Comparison of ENCODE assay signal across 8 cellular contexts in the genomic region with DNA sequence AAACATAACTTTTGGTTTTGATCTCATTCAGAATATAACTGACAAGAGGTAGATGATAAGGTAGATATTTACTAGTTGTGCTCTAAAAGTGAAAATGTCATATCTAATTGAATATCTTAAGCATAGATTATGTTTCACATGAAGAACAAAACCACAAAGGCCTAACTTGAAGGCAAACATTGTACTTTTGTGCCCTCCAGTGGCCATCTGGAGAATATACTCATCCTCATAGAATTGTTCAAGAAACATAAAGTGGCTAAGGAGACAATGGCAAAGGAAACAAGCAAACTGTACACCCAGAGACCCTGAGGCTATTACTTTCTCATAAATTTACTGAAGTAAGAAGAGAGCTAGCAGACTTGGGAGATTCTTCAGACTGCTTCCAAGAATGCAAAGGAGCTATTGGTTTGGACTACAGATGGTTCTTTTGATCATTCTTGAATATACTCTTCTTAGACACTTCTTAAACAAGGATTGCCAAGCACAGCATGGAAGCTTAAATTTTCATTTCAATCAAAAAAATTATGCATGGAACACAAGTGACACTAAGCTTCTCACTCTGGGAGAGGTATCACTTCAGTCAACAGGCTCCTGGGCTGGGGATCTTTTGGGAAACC.
DNase-seq lines count a peak whose midpoint lies in the region; ATAC-seq and TF ChIP-seq lines count a peak whose summit lies in the region.

No MANE protein-coding gene starts in this region.

- TF ChIP-seq EP300 in sigmoid colon (IDR thresholded peaks at IDR 0.05): no peak

- H3K27me3 ChIP-seq in cardiac muscle cell (no peaks in the 10 kb centered on the region), sigmoid colon (no peaks in the 10 kb centered on the region)

- intact Hi-C loops in sigmoid colon (cut with DNase I): loop anchor here (2.0 to 10.0 kb wide), 2 partner anchors 431 to 1213 kb away; no protein-coding TSS in a partner anchor

- no peaks in the 10 kb centered on the region for H3K36me3 ChIP-seq in cardiac muscle cell
- H3K36me3 ChIP-seq in sigmoid colon: no peaks in the 10 kb centered on the region

- no peak overlapping the region for H3K27ac Mint-ChIP-seq in activated naive CD4-positive, alpha-beta T cell treated with anti-CD3 and anti-CD28 coated beads, Interleukin-2, amount 10 ng/mL, durations not matched to agents 7 days and 5 days

- TF ChIP-seq CTCF in cardiac muscle cell (IDR thresholded peaks at IDR 0.05; ENCODE audit: low read depth, low read length) (peak; percentile 64), sigmoid colon (IDR thresholded peaks at IDR 0.05) (peak; percentile 41 to 82 (median 68))

- no peaks in the 10 kb centered on the region for H3K9me3 ChIP-seq in cardiac muscle cell (ENCODE audit: low read depth)
- H3K9me3 ChIP-seq in sigmoid colon: no peaks in the 10 kb centered on the region

- ATAC-seq in GM19395 (IDR thresholded peaks at IDR 0.05; ENCODE audit: unreplicated experiment): peak; percentile 81
- ATAC-seq in HG03280 (IDR thresholded peaks at IDR 0.05; ENCODE audit: unreplicated experiment): peak; percentile 71

- H3K27ac ChIP-seq in cardiac muscle cell (no peak overlapping the region), sigmoid colon (no peak overlapping the region)

- H3K9me3 Mint-ChIP-seq in activated naive CD4-positive, alpha-beta T cell treated with anti-CD3 and anti-CD28 coated beads, Interleukin-2, amount 10 ng/mL, durations not matched to agents 7 days and 5 days: no peaks in the 10 kb centered on the region

- H3K4me1 ChIP-seq in cardiac muscle cell (ENCODE audit: low read depth) (no peaks in the 10 kb centered on the region), sigmoid colon (peaks cover 0 to 7% (median 3%) of the 10 kb centered on the region in 4 donors)

- H3K4me3 ChIP-seq in cardiac muscle cell (no peak overlapping the region), sigmoid colon (no peak overlapping the region)

- H3K27me3 Mint-ChIP-seq in activated naive CD4-positive, alpha-beta T cell treated with anti-CD3 and anti-CD28 coated beads, Interleukin-2, amount 10 ng/mL, durations not matched to agents 7 days and 5 days: no peaks in the 10 kb centered on the region

- CTCF ChIA-PET in activated naive CD4-positive, alpha-beta T cell treated with anti-CD3 and anti-CD28 coated beads, Interleukin-2, amount 10 ng/mL, durations not matched to agents 7 days and 5 days (lab: Charles Lee): interaction anchor here (0.6 to 1.8 kb wide), 3 partner anchors 318 to 1152 kb away, joined by 3 to 8 read pairs (median 3); no protein-coding TSS in a partner anchor

- H3K4me1 Mint-ChIP-seq in activated naive CD4-positive, alpha-beta T cell treated with anti-CD3 and anti-CD28 coated beads, Interleukin-2, amount 10 ng/mL, durations not matched to agents 7 days and 5 days: no peaks in the 10 kb centered on the region

- H3K36me3 Mint-ChIP-seq in activated naive CD4-positive, alpha-beta T cell treated with anti-CD3 and anti-CD28 coated beads, Interleukin-2, amount 10 ng/mL, durations not matched to agents 7 days and 5 days: no peaks in the 10 kb centered on the region

- no peak for TF ChIP-seq POLR2A in sigmoid colon (IDR thresholded peaks at IDR 0.05)

- DNase-seq in Daoy (ENCODE audit: low read depth): peak; percentile 57
- peak; percentile 14 for DNase-seq in NCI-H774 (lab: John Stamatoyannopoulos, UW)
- DNase-seq in activated naive CD4-positive, alpha-beta T cell treated with anti-CD3 and anti-CD28 coated beads, Interleukin-2, amount 10 ng/mL, durations not matched to agents 7 days and 5 days: peak; percentile 53
- DNase-seq in cardiac muscle cell (ENCODE audit: low read depth in 1 of 2, low spot score in 1 of 2): peak; percentile 76 to 81
- no peak for DNase-seq in sigmoid colon
- no peak for DNase-seq in NCI-H524 treated with DMSO at 0.1 percent for 48 hours (lab: John Stamatoyannopoulos, UW)

- no peak overlapping the region for H3K4me3 Mint-ChIP-seq in activated naive CD4-positive, alpha-beta T cell treated with anti-CD3 and anti-CD28 coated beads, Interleukin-2, amount 10 ng/mL, durations not matched to agents 7 days and 5 days

Comparison
In these comparisons a context has a peak if more than half of its experiments do, and no peak if none do; other contexts are left out.
1. DNase-seq: peak in Daoy (single experiment), NCI-H774 (single experiment), activated naive CD4-positive, alpha-beta T cell treated with anti-CD3 and anti-CD28 coated beads, Interleukin-2, amount 10 ng/mL, durations not matched to agents 7 days and 5 days (single experiment) and cardiac muscle cell (2 of 2); none in sigmoid colon (single experiment) and NCI-H524 treated with DMSO at 0.1 percent for 48 hours (single experiment).